Comparison of ENCODE assay signal across 28 cellular contexts in the genomic region with DNA sequence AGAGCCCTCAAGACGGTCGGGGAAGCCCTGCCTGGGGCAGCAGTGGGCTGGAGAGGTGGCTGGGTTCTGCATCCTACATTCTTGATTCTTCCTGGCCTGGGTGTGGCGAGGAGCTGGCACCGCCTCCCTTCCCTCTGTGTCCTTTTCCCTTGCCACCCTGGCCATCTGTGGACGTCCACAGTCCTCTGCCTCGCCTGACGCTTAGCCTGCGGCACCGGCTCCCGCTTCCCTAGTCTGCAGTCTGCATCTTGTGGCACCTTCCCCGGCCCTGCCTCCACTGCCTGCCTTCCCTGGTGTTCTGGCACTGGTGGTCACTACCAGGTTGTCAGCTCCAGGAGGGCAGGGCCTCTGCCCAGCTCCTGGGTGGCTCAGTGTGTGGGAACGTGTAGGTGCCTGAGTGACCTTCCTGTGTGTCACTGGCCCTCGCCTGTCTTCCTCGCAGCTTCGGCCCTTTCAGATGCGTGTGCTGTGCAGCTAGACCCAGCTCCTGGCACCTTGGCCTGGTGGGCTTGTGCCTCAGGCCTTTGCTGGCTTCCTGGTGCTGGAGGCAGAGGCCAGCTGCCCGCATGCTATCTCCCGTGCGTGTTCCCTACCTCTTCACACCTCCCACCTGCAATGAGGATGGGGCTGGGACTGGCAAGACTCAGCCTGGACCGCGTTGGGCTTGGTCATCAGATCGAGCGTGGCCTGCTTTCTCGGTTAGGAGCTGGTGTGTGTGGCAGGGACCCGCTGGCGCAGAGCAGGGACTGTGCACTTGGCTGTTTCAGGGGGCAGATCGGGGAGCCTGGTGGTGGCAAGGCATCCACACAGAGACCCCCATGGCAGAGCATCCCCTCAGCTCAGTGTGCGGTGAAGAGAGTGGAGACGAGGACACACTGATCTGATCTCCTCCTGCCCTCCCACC. TPM values are rescaled to one million over a fixed set of nuclear protein-coding genes. Genes with fewer than 3 reads are reported as not detected.
A peak's percentile ranks its signal among the peaks of the same experiment; 100 is the strongest.
DNase-seq lines count a peak whose midpoint lies in the region; ATAC-seq, FAIRE-seq and TF ChIP-seq lines count a peak whose summit lies in the region.
"Had no signal": no experiment of that assay in that cellular context is flagged by ENCODE, and none has a peak within 500 bp of the region (broad histone marks: within the 10 kb centered on the region; RNA-seq: fewer than 3 reads in every experiment).

No MANE protein-coding gene starts in this region.

- no peak overlapping the region for H3K4me2 ChIP-seq in astrocyte (ENCODE audit: low read length)

- peaks cover 3% of the 10 kb centered on the region for H3K79me2 ChIP-seq in astrocyte (ENCODE audit: insufficient read depth, low read length)

- H4K20me1 ChIP-seq in astrocyte (ENCODE audit: insufficient read depth, low read length) = no peaks in the 10 kb centered on the region

- no peak overlapping the region for H3K9ac ChIP-seq in astrocyte (ENCODE audit: low read length)

- TF ChIP-seq CTCF in CD14-positive monocyte (IDR thresholded peaks at IDR 0.05) (no peak), astrocyte (IDR thresholded peaks at IDR 0.05; ENCODE audit: insufficient read depth, low read depth, low read length) (no peak)

- no peaks in the 10 kb centered on the region for H3K9me3 ChIP-seq in astrocyte (ENCODE audit: insufficient read depth, low read depth, low read length)
- H3K9me3 ChIP-seq: gastrocnemius medialis, HAP-1, psoas muscle, sigmoid colon, SJSA1, stomach, thyroid gland, vagina had no signal

- H3K4me1 ChIP-seq in astrocyte (ENCODE audit: insufficient read depth, low read length) = peaks cover 2% of the 10 kb centered on the region
- H3K4me1 ChIP-seq: HAP-1 had no signal

- H3K27me3 ChIP-seq in astrocyte (ENCODE audit: insufficient read depth, low read length) = no peaks in the 10 kb centered on the region
- H3K27me3 ChIP-seq: gastrocnemius medialis, sigmoid colon, SJSA1, stomach, thyroid gland, vagina had no signal

- H3K4me3 Mint-ChIP-seq in CD14-positive monocyte (no peak overlapping the region), astrocyte (ENCODE audit: unreplicated experiment) (peak overlapping the region; percentile 45), memory B cell (no peak overlapping the region)
- H3K4me3 Mint-ChIP-seq: activated T-cell treated with anti-CD3 and anti-CD28 coated beads, Interleukin-2, amount 50 U/mL, for 24 hours had no signal

- intact Hi-C loops in CD14-positive monocyte (cut with micrococcal nuclease) = no loop called here

- H3K27ac ChIP-seq in astrocyte (ENCODE audit: low read depth, low read length) = no peak overlapping the region
- H3K27ac ChIP-seq: gastrocnemius medialis, psoas muscle, sigmoid colon, SJSA1, stomach, thyroid gland, vagina had no signal

- no peak overlapping the region for H2AFZ ChIP-seq in astrocyte (ENCODE audit: low read depth, low read length)

- peak overlapping the region in 5 of 7 donors; percentile 20 to 62 (median 25) for H3K27ac Mint-ChIP-seq in CD14-positive monocyte
- no peak overlapping the region for H3K27ac Mint-ChIP-seq in astrocyte (ENCODE audit: unreplicated experiment)
- peak overlapping the region; percentile 17 for H3K27ac Mint-ChIP-seq in memory B cell

- in situ Hi-C loops in G401 (cut with HindIII; ENCODE audit: low sequenced_read_pairs) = no loop called here

- H3K4me1 Mint-ChIP-seq in CD14-positive monocyte (no peaks in the 10 kb centered on the region), astrocyte (ENCODE audit: low read depth, unreplicated experiment) (peaks cover 4% of the 10 kb centered on the region), memory B cell (peaks cover 6% of the 10 kb centered on the region)

- FAIRE-seq in astrocyte (lab: Jason Lieb, UNC) = no peak
- FAIRE-seq: endometrium had no signal

- H3K36me3 ChIP-seq in astrocyte (ENCODE audit: insufficient read depth, low read length) = peaks cover under 1% of the 10 kb centered on the region

- no peak overlapping the region for H3K4me3 ChIP-seq in astrocyte (ENCODE audit: insufficient read depth, low read depth, low read length)
- H3K4me3 ChIP-seq: gastrocnemius medialis, HAP-1, psoas muscle, sigmoid colon, SJSA1, stomach, thyroid gland, vagina had no signal

- H3K36me3 Mint-ChIP-seq in CD14-positive monocyte (peaks cover 46 to 85% of the 10 kb centered on the region in 2 donors), astrocyte (ENCODE audit: low read depth, unreplicated experiment) (peaks cover 11% of the 10 kb centered on the region), memory B cell (peaks cover 15% of the 10 kb centered on the region)

- DNase-seq in CD14-positive monocyte (ENCODE audit: low spot score) = no peak
- peak; percentile 69 for DNase-seq in G401 (ENCODE audit: low spot score)
- no peak for DNase-seq in astrocyte (ENCODE audit: low read depth)
- DNase-seq in memory B cell (ENCODE audit: low spot score in 2 of 2) = no peak
- no peak for DNase-seq in NCI-H128 (lab: John Stamatoyannopoulos, UW; ENCODE audit: unreplicated experiment)
- DNase-seq: activated naive CD4-positive, alpha-beta T cell treated with Interleukin-2 at 50 U/mL for 16 hours; activated T-cell treated with anti-CD3 and anti-CD28 coated beads, Interleukin-2, amount 50 U/mL, for 24 hours; anterior cingulate cortex; DMS 273 treated with DMSO at 0.1 percent for 48 hours; EL; gastrocnemius medialis; hippocampal formation; left cardiac atrium; NCI-H1417 treated with DMSO at 0.1 percent for 48 hours; NCI-H774; psoas muscle; sigmoid colon; stimulated activated CD4-positive, alpha-beta T cell treated with anti-CD3 and anti-CD28 coated beads, Interleukin-15, amount 100 ng/mL, for 24 hours; stomach; thyroid gland had no signal

- H3K9me3 Mint-ChIP-seq in CD14-positive monocyte = peaks cover 0 to 2% (median 0%) of the 10 kb centered on the region in 7 donors
- no peaks in the 10 kb centered on the region for H3K9me3 Mint-ChIP-seq in astrocyte (ENCODE audit: unreplicated experiment)
- H3K9me3 Mint-ChIP-seq in memory B cell = no peaks in the 10 kb centered on the region
- H3K9me3 Mint-ChIP-seq: activated T-cell treated with anti-CD3 and anti-CD28 coated beads, Interleukin-2, amount 50 U/mL, for 24 hours had no signal

- H3K27me3 Mint-ChIP-seq in CD14-positive monocyte (ENCODE audit: low read depth in 3 of 3) (no peaks in the 10 kb centered on the region), astrocyte (ENCODE audit: low read depth, unreplicated experiment) (no peaks in the 10 kb centered on the region), memory B cell (no peaks in the 10 kb centered on the region)
- H3K27me3 Mint-ChIP-seq: activated T-cell treated with anti-CD3 and anti-CD28 coated beads, Interleukin-2, amount 50 U/mL, for 24 hours had no signal

- ATAC-seq in memory B cell (ENCODE audit: low read depth) = no peak
- no peak for ATAC-seq in GM21360 (IDR thresholded peaks at IDR 0.05; ENCODE audit: unreplicated experiment)
- ATAC-seq in HG03469 (IDR thresholded peaks at IDR 0.05; ENCODE audit: unreplicated experiment) = no peak
- ATAC-seq in HG02623 (IDR thresholded peaks at IDR 0.05; ENCODE audit: unreplicated experiment) = no peak
- ATAC-seq: gastrocnemius medialis, left cardiac atrium, psoas muscle had no signal

RNA-seq across cellular contexts. Expression of a gene that starts 20.9 kb away (rescaled TPM):
- polyA plus RNA-seq in CD14-positive monocyte = 1 to 10 TPM; 1.6 to 2.0 TPM
- 22.6 and 36.3 TPM in 2 replicates for total RNA-seq in G401 (2014; rRNA removed; shearing (Covaris generic))
- 12.5 and 14.4 TPM in 2 replicates for total RNA-seq in astrocyte

RNA-seq across cellular contexts. Expression of a gene that starts 37.3 kb away (rescaled TPM):
- 10 to 100 TPM; 85.3 to 92.7 TPM for polyA plus RNA-seq in CD14-positive monocyte
- 118 and 124 TPM in 2 replicates for total RNA-seq in G401 (2014; rRNA removed; shearing (Covaris generic))
- 67.7 and 70.4 TPM in 2 replicates for total RNA-seq in astrocyte

RNA-seq across cellular contexts. Expression of a gene that starts 37.8 kb away (rescaled TPM):
- under 1 TPM in 1 of 2 donors, not detected in 1; 0.55 TPM for polyA plus RNA-seq in CD14-positive monocyte
- total RNA-seq in G401 (2014; rRNA removed; shearing (Covaris generic)) = 0.92 TPM in 1 of 2 replicates, not detected in the other
- total RNA-seq in astrocyte = 0.77 and 1.6 TPM in 2 replicates
- total RNA-seq: RPMI7951, sigmoid colon, SJSA1, stomach, vagina had no signal

RNA-seq across cellular contexts. Expression of a gene that starts 41.2 kb away (rescaled TPM):
- 100 to 1,000 TPM; 245 to 264 TPM for polyA plus RNA-seq in CD14-positive monocyte
- 308 and 348 TPM in 2 replicates for total RNA-seq in G401 (2014; rRNA removed; shearing (Covaris generic))
- 364 and 367 TPM in 2 replicates for total RNA-seq in astrocyte

RNA-seq across cellular contexts. Expression of a gene that starts 44.8 kb away (rescaled TPM):
- polyA plus RNA-seq in CD14-positive monocyte = not detected
- not detected in 2 replicates for total RNA-seq in G401 (2014; rRNA removed; shearing (Covaris generic))
- not detected in 2 replicates for total RNA-seq in astrocyte
- total RNA-seq: gastrocnemius medialis, RPMI7951, SJSA1, vagina had no signal
